Comparison of ENCODE assay signal across 8 cellular contexts in the genomic region with DNA sequence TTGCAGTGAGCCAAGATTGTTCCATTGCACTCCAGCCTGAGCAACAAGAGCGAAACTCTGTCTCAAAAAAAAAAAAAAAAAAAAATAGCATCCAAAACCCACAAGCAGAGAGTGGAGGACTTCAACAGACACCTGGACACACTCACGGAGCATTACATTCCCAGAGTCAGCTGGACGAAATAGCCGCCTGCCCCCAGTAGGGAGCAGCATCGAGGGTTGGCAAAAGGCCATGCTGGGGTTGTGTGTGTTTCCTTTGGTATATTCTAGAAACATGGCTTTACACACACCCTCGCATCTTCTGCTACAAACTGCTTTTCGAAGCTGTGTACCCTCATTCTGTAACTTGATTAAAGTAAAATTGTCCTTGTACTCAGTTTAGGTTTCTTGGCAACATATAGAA. TPM values are rescaled to one million over a fixed set of nuclear protein-coding genes. Genes with fewer than 3 reads are reported as not detected.
DNase-seq lines count a peak whose midpoint lies in the region; ATAC-seq and TF ChIP-seq lines count a peak whose summit lies in the region.

No MANE protein-coding gene starts in this region.

- H3K9me3 ChIP-seq in IMR-90 (ENCODE audit: control insufficient read depth, insufficient read depth, low read length), result no peaks in the 10 kb centered on the region
- H3K9me3 ChIP-seq in esophagus muscularis mucosa, result no peaks in the 10 kb centered on the region
- H3K9me3 ChIP-seq in prostate gland, result no peaks in the 10 kb centered on the region

- H3K4me1 Mint-ChIP-seq in activated CD4-positive, alpha-beta T cell treated with anti-CD3 and anti-CD28 coated beads, Interleukin-2, amount 10 ng/mL, durations not matched to agents 7 days and 5 days, result peaks cover 45% of the 10 kb centered on the region

- no peak for TF ChIP-seq EP300 in esophagus muscularis mucosa (IDR thresholded peaks at IDR 0.05)

- no peak overlapping the region for H2BK20ac ChIP-seq in IMR-90 (ENCODE audit: low read depth, low read length)

- in situ Hi-C loops in IMR-90 (cut with MboI; ENCODE audit: low sequenced_read_pairs), result no loop called here

- no TSS peak for BruUV-seq in IMR-90 (replicated peaks; lab: Mats Ljungman, UMichigan)

- H3K4me1 ChIP-seq in IMR-90 (ENCODE audit: control insufficient read depth, insufficient read depth, low read length) (no peaks in the 10 kb centered on the region), esophagus muscularis mucosa (no peaks in the 10 kb centered on the region), prostate gland (replicated peaks) (no peaks in the 10 kb centered on the region)

- H3K27ac Mint-ChIP-seq in activated CD4-positive, alpha-beta T cell treated with anti-CD3 and anti-CD28 coated beads, Interleukin-2, amount 10 ng/mL, durations not matched to agents 7 days and 5 days, result peak overlapping the region; percentile 60

- no peak overlapping the region for H3K18ac ChIP-seq in IMR-90 (ENCODE audit: low read depth, low read length)

- no peak overlapping the region for H2BK120ac ChIP-seq in IMR-90 (ENCODE audit: low read depth, low read length)

- no peaks in the 10 kb centered on the region for H3K36me3 ChIP-seq in BJ (ENCODE audit: control insufficient read depth, insufficient read depth, low read length)
- no peaks in the 10 kb centered on the region for H3K36me3 ChIP-seq in IMR-90 (ENCODE audit: control insufficient read depth, insufficient read depth, low read length)
- H3K36me3 ChIP-seq in esophagus muscularis mucosa, result no peaks in the 10 kb centered on the region
- H3K36me3 ChIP-seq in prostate gland, result no peaks in the 10 kb centered on the region

- WGBS in IMR-90 (ENCODE audit: extremely low coverage in 2 of 2, insufficient read length in 1 of 2), 2 experiments, result no CpG with 5 or more reads among the region's 7 CpGs
- 46% methylated on average over 7 of the region's 7 CpGs for WGBS in esophagus muscularis mucosa
- 58% methylated on average over 7 of the region's 7 CpGs for WGBS in prostate gland

- CTCF ChIA-PET in BJ (lab: Yijun Ruan, JAX), result interaction anchor here (1.0 to 2.1 kb wide), 3 partner anchors 13 to 42 kb away, joined by 3 to 7 read pairs (median 3); no protein-coding TSS in a partner anchor
- CTCF ChIA-PET in IMR-90 (lab: Yijun Ruan, JAX), result no interaction called here
- CTCF ChIA-PET in activated CD4-positive, alpha-beta T cell treated with anti-CD3 and anti-CD28 coated beads, Interleukin-2, amount 10 ng/mL, durations not matched to agents 7 days and 5 days (lab: Charles Lee), result interaction anchor here (0.6 to 2.7 kb wide), 4 partner anchors 34 to 121 kb away, joined by 3 to 16 read pairs (median 3); no protein-coding TSS in a partner anchor

- H3K4me2 ChIP-seq in IMR-90 (ENCODE audit: low read depth, low read length), result no peak overlapping the region

- H3K27me3 ChIP-seq in BJ (ENCODE audit: control insufficient read depth, insufficient read depth, low read length) (no peaks in the 10 kb centered on the region), IMR-90 (ENCODE audit: control insufficient read depth, insufficient read depth, low read length) (no peaks in the 10 kb centered on the region), esophagus muscularis mucosa (peaks cover 0 to 16% (median 0%) of the 10 kb centered on the region in 4 donors), prostate gland (replicated peaks; ENCODE audit: insufficient read depth) (no peaks in the 10 kb centered on the region)

- H3K27ac ChIP-seq in IMR-90 (ENCODE audit: insufficient read depth, low read length) (no peak overlapping the region), esophagus muscularis mucosa (replicated peaks in 1 of 4) (no peak overlapping the region), prostate gland (no peak overlapping the region)

- no peak for ATAC-seq in IMR-90 (ENCODE audit: low read depth)
- ATAC-seq in GM21390 (IDR thresholded peaks at IDR 0.05; ENCODE audit: unreplicated experiment), result no peak

- TF ChIP-seq CTCF in BJ (IDR thresholded peaks at IDR 0.05; ENCODE audit: insufficient read depth, low read depth, low read length), result peak; percentile 33
- TF ChIP-seq CTCF in IMR-90 (conservative IDR thresholded peaks at IDR 0.05; ENCODE audit: low read depth, low read length), result no peak
- peak; percentile 8 to 30 (median 13) for TF ChIP-seq CTCF in esophagus muscularis mucosa (IDR thresholded peaks at IDR 0.05)
- peak in 2 of 4 experiments; percentile 11 to 35 for TF ChIP-seq CTCF in prostate gland (IDR thresholded peaks at IDR 0.05)

- TF ChIP-seq POLR2A in IMR-90 (IDR thresholded peaks at IDR 0.05; ENCODE audit: low read depth, low read length) (no peak), esophagus muscularis mucosa (IDR thresholded peaks at IDR 0.05; ENCODE audit: low read depth) (no peak), prostate gland (IDR thresholded peaks at IDR 0.05) (no peak)

- H3K9me3 Mint-ChIP-seq in activated CD4-positive, alpha-beta T cell treated with anti-CD3 and anti-CD28 coated beads, Interleukin-2, amount 10 ng/mL, durations not matched to agents 7 days and 5 days, result no peaks in the 10 kb centered on the region

- H2BK15ac ChIP-seq in IMR-90 (ENCODE audit: low read depth, low read length), result no peak overlapping the region

- H3K4me3 Mint-ChIP-seq in activated CD4-positive, alpha-beta T cell treated with anti-CD3 and anti-CD28 coated beads, Interleukin-2, amount 10 ng/mL, durations not matched to agents 7 days and 5 days, result no peak overlapping the region

- H2AFZ ChIP-seq in IMR-90 (replicated peaks; ENCODE audit: low read length, poor library complexity), result no peak overlapping the region

- H3K4me3 ChIP-seq in BJ (ENCODE audit: low read depth, low read length) (no peak overlapping the region), IMR-90 (ENCODE audit: insufficient read depth, low read depth, low read length) (no peak overlapping the region), esophagus muscularis mucosa (no peak overlapping the region), prostate gland (no peak overlapping the region)

- no peak overlapping the region for H3K56ac ChIP-seq in IMR-90 (ENCODE audit: extremely low read depth, insufficient read depth, low read length)

- no peak for DNase-seq in BJ (ENCODE audit: low read depth)
- peak; percentile 3 for DNase-seq in IMR-90
- DNase-seq in activated CD4-positive, alpha-beta T cell treated with anti-CD3 and anti-CD28 coated beads, Interleukin-2, amount 10 ng/mL, durations not matched to agents 7 days and 5 days, result peak; percentile 49
- DNase-seq in esophagus muscularis mucosa (ENCODE audit: extremely low spot score), result no peak
- DNase-seq in prostate gland (ENCODE audit: low spot score), result peak; percentile 19
- DNase-seq in COR-L47 (lab: John Stamatoyannopoulos, UW), result no peak
- DNase-seq in AG08395 (ENCODE audit: low spot score), result no peak

- intact Hi-C loops in IMR-90 (cut with micrococcal nuclease) (no loop called here), esophagus muscularis mucosa (cut with DNase I) (no loop called here), prostate gland (cut with DNase I) (no loop called here)

- no peak overlapping the region for H3K4ac ChIP-seq in IMR-90 (ENCODE audit: low read depth, low read length)

- no peak overlapping the region for H4K8ac ChIP-seq in IMR-90 (ENCODE audit: low read depth in 2 of 2, low read length in 2 of 2)

- H3K27me3 Mint-ChIP-seq in activated CD4-positive, alpha-beta T cell treated with anti-CD3 and anti-CD28 coated beads, Interleukin-2, amount 10 ng/mL, durations not matched to agents 7 days and 5 days, result no peaks in the 10 kb centered on the region

- H3K14ac ChIP-seq in IMR-90 (replicated peaks; ENCODE audit: low read depth, low read length), result no peak overlapping the region

- H4K91ac ChIP-seq in IMR-90 (ENCODE audit: insufficient read depth, low read depth, low read length), result no peak overlapping the region

- TF ChIP-seq RAD21 in IMR-90 (IDR thresholded peaks at IDR 0.05; ENCODE audit: low read length), result no peak

- no peak overlapping the region for H4K5ac ChIP-seq in IMR-90 (ENCODE audit: low read depth, low read length)

- no peaks in the 10 kb centered on the region for H4K20me1 ChIP-seq in IMR-90 (ENCODE audit: insufficient read depth, low read length)

- H3K9me1 ChIP-seq in IMR-90 (ENCODE audit: insufficient read depth, low read length), result no peaks in the 10 kb centered on the region

- H3K9ac ChIP-seq in IMR-90 (ENCODE audit: low read depth, low read length), result no peak overlapping the region

- no peak overlapping the region for H3K23ac ChIP-seq in IMR-90 (ENCODE audit: low read depth, low read length)

- H2AK9ac ChIP-seq in IMR-90 (replicated peaks; ENCODE audit: low read depth, low read length, poor library complexity), result no peak overlapping the region

- H3K79me1 ChIP-seq in IMR-90 (ENCODE audit: low read depth in 1 of 2, low read length in 2 of 2), result no peaks in the 10 kb centered on the region

- H3K36me3 Mint-ChIP-seq in activated CD4-positive, alpha-beta T cell treated with anti-CD3 and anti-CD28 coated beads, Interleukin-2, amount 10 ng/mL, durations not matched to agents 7 days and 5 days (ENCODE audit: low read depth), result peaks cover 29% of the 10 kb centered on the region

- H2AK5ac ChIP-seq in IMR-90 (ENCODE audit: low read depth, low read length), result no peak overlapping the region

- H2BK5ac ChIP-seq in IMR-90 (ENCODE audit: low read depth, low read length, poor library complexity, severe bottlenecking), result no peak overlapping the region

- POLR2A ChIA-PET in BJ (lab: Charles Lee), result no interaction called here
- POLR2A ChIA-PET in IMR-90 (lab: Charles Lee; ENCODE audit: unreplicated experiment), result no interaction called here
- POLR2A ChIA-PET in activated CD4-positive, alpha-beta T cell treated with anti-CD3 and anti-CD28 coated beads, Interleukin-2, amount 10 ng/mL, durations not matched to agents 7 days and 5 days (lab: Charles Lee), result no interaction called here

- dilution Hi-C loops in IMR-90 (cut with HindIII; ENCODE audit: low sequenced_read_pairs, unreplicated experiment), result no loop called here

RNA-seq across cellular contexts. Expression of a gene that starts 5.3 kb away (rescaled TPM):
- 4.5 and 5.4 TPM in 2 replicates for polyA plus RNA-seq in BJ (2011; rRNA removed)
- 2.2 and 2.6 TPM in 2 replicates for polyA minus RNA-seq in BJ (2011; rRNA and poly(A)+ RNA removed)
- under 0.01 TPM in 1 of 2 replicates, not detected in the other for total RNA-seq in IMR-90 (2012; rRNA removed)
- polyA plus RNA-seq in IMR-90 (2012; rRNA removed), result 0.14 and 0.16 TPM in 2 replicates
- polyA plus RNA-seq in IMR-90 (2012; cell fraction: cytosol; rRNA removed), result 0.25 and 0.29 TPM in 2 replicates
- polyA plus RNA-seq in IMR-90 (2012; cell fraction: nucleus; rRNA removed; ENCODE audit: low replicate concordance), result 0.34 and 0.36 TPM in 2 replicates
- 100 to 1,000 TPM; 118 to 137 TPM for total RNA-seq in activated CD4-positive, alpha-beta T cell treated with anti-CD3 and anti-CD28 coated beads, Interleukin-2, amount 10 ng/mL, durations not matched to agents 7 days and 5 days
- 10 to 100 TPM in 2 of 4 donors, 1 to 10 TPM in 2; 4.9 to 24.7 (median 9.2) TPM for total RNA-seq in esophagus muscularis mucosa
- 10 to 100 TPM; 11.8 to 42.9 TPM for total RNA-seq in prostate gland

RNA-seq across cellular contexts. Expression of a gene that starts 54.9 kb away (rescaled TPM):
- polyA plus RNA-seq in BJ (2011; rRNA removed) (23.2 and 35.3 TPM in 2 replicates), IMR-90 (2012; rRNA removed) (33.5 and 37.5 TPM in 2 replicates)
- 17.3 and 23.0 TPM in 2 replicates for polyA minus RNA-seq in BJ (2011; rRNA and poly(A)+ RNA removed)
- total RNA-seq in IMR-90 (2012; rRNA removed) (31.4 and 31.9 TPM in 2 replicates), esophagus muscularis mucosa (10 to 100 TPM; 29.9 to 45.1 (median 38.8) TPM), prostate gland (10 to 100 TPM; 38.7 to 51.6 TPM)
- polyA plus RNA-seq in IMR-90 (2012; cell fraction: cytosol; rRNA removed), result 44.9 and 60.5 TPM in 2 replicates
- polyA plus RNA-seq in IMR-90 (2012; cell fraction: nucleus; rRNA removed; ENCODE audit: low replicate concordance), result 46.5 and 79.9 TPM in 2 replicates
- 10 to 100 TPM; 30.9 to 37.1 TPM for total RNA-seq in activated CD4-positive, alpha-beta T cell treated with anti-CD3 and anti-CD28 coated beads, Interleukin-2, amount 10 ng/mL, durations not matched to agents 7 days and 5 days

Comparison
In these comparisons a context has a peak if more than half of its experiments do, and no peak if none do; other contexts are left out.
1. DNase-seq: peak in IMR-90 (single experiment), activated CD4-positive, alpha-beta T cell treated with anti-CD3 and anti-CD28 coated beads, Interleukin-2, amount 10 ng/mL, durations not matched to agents 7 days and 5 days (single experiment) and prostate gland (single experiment); none in BJ (single experiment), esophagus muscularis mucosa (single experiment), COR-L47 (single experiment) and AG08395 (single experiment).